Comparison of ENCODE assay signal across 1 cellular context in genomic region chr5:56763711-56764466, GRCh38.
TF ChIP-seq lines count a peak whose summit lies in the region.

No MANE protein-coding gene starts in this region.

TF ChIP-seq in WTC11, 78 proteins besides CTCF, POLR2A, EP300 and RAD21 (continued from another document):
- TF ChIP-seq E2F5 (CRISPR knock-in tag; IDR thresholded peaks at IDR 0.05) (no peak), OVOL2 (CRISPR knock-in tag; IDR thresholded peaks at IDR 0.05; ENCODE audit: borderline replicate concordance) (no peak), SP1 (CRISPR knock-in tag; conservative IDR thresholded peaks at IDR 0.05) (no peak), FOXK1 (CRISPR knock-in tag; IDR thresholded peaks at IDR 0.05) (no peak), ZNF425 (CRISPR knock-in tag; conservative IDR thresholded peaks at IDR 0.05) (no peak), ZMAT4 (CRISPR knock-in tag; IDR thresholded peaks at IDR 0.05) (no peak), STAT6 (CRISPR knock-in tag; conservative IDR thresholded peaks at IDR 0.05; ENCODE audit: low read depth) (no peak), ZBTB43 (CRISPR knock-in tag; IDR thresholded peaks at IDR 0.05) (no peak)
